Comparison of ENCODE assay signal across 8 cellular contexts in the genomic region with DNA sequence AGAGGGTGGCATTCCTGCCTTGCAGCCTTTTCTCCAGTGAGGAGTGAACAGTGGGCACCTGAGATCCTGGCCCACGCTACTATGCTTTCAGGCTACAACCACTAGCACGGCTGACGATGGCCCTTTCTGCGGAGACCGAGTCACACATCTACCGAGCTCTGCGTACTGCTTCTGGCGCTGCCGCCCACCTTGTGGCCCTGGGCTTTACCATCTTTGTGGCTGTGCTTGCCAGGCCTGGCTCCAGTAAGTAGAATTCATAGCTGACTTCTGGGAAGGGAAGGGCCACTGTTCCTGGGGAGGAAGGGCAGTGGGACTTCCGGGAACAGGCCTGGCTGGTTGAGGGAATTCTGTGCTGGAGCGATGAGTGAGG. TPM values are rescaled to one million over a fixed set of nuclear protein-coding genes. Genes with fewer than 3 reads are reported as not detected.
DNase-seq lines count a peak whose midpoint lies in the region; ATAC-seq and TF ChIP-seq lines count a peak whose summit lies in the region.

No MANE protein-coding gene starts in this region.

- H3K9me3 ChIP-seq in MG63: no peaks in the 10 kb centered on the region
- H3K9me3 ChIP-seq in ectodermal cell (ENCODE audit: control insufficient read depth, low read length): no peaks in the 10 kb centered on the region

- ATAC-seq in GM18907 (IDR thresholded peaks at IDR 0.05; ENCODE audit: unreplicated experiment): no peak

- H3K4me3 ChIP-seq in MG63: peak overlapping the region; percentile 93
- H3K4me3 ChIP-seq in ectodermal cell (ENCODE audit: insufficient read depth, low read depth, low read length): peak overlapping the region; percentile 67

- TF ChIP-seq CTCF in C4-2B (conservative IDR thresholded peaks at IDR 0.05) (no peak), neural crest cell (conservative IDR thresholded peaks at IDR 0.05) (no peak)

- H3K27me3 ChIP-seq in MG63 (no peaks in the 10 kb centered on the region), ectodermal cell (ENCODE audit: control insufficient read depth, insufficient read depth, low read length, poor library complexity, severe bottlenecking) (peaks cover 5% of the 10 kb centered on the region)

- no peaks in the 10 kb centered on the region for H3K36me3 Mint-ChIP-seq in neural crest cell (ENCODE audit: low read depth)

- peak overlapping the region; percentile 99 for H3K4me3 Mint-ChIP-seq in neural crest cell

- 83 to 86% methylated on average over 11 of the region's 11 CpGs for WGBS in ectodermal cell, 2 experiments

- H3K4me1 ChIP-seq in ectodermal cell (ENCODE audit: control insufficient read depth, insufficient read depth, low read length): peaks cover 3% of the 10 kb centered on the region

- no peak overlapping the region for H3K27ac Mint-ChIP-seq in neural crest cell (ENCODE audit: unreplicated experiment)

- peak overlapping the region; percentile 87 for H3K27ac ChIP-seq in C4-2B
- no peak overlapping the region for H3K27ac ChIP-seq in ectodermal cell (ENCODE audit: insufficient read depth, low read depth, low read length, poor library complexity, severe bottlenecking)

- peaks cover 33% of the 10 kb centered on the region for H3K4me1 Mint-ChIP-seq in neural crest cell

- peaks cover 24% of the 10 kb centered on the region for H3K36me3 ChIP-seq in MG63
- H3K36me3 ChIP-seq in ectodermal cell (ENCODE audit: control insufficient read depth, insufficient read depth, low read length): peaks cover 11% of the 10 kb centered on the region

- H3K9me3 Mint-ChIP-seq in neural crest cell: no peaks in the 10 kb centered on the region

- H3K27me3 Mint-ChIP-seq in neural crest cell (ENCODE audit: low read depth): peaks cover 3% of the 10 kb centered on the region

- DNase-seq in MG63 (no peak), neural crest cell (ENCODE audit: low read depth, low spot score) (no peak), nucleus accumbens (lab: John Stamatoyannopoulos, UW) (no peak), NCI-H146 (lab: John Stamatoyannopoulos, UW) (no peak)
- no peak for DNase-seq in activated effector memory CD4-positive, alpha-beta T cell treated with Interleukin-2 at 50 U/mL for 16 hours

RNA-seq across cellular contexts. Expression of a gene that starts 0.6 kb away (rescaled TPM):
- 21.9 and 35.5 TPM in 2 replicates for total RNA-seq in MG63 (2014; rRNA removed; shearing (Covaris generic); ENCODE audit: low replicate concordance)
- 12.2 TPM for polyA plus RNA-seq in ectodermal cell (2013, experiment 1 of 4)
- polyA plus RNA-seq in ectodermal cell (2013, experiment 2 of 4): 15.1 TPM
- polyA plus RNA-seq in ectodermal cell (2013, experiment 3 of 4): 13.3 TPM
- polyA plus RNA-seq in ectodermal cell (2013, experiment 4 of 4): 14.4 TPM
- total RNA-seq in neural crest cell: 11.7 and 12.8 TPM in 2 replicates

RNA-seq across cellular contexts. Expression of a gene that starts 0.7 kb away (rescaled TPM):
- total RNA-seq in MG63 (2014; rRNA removed; shearing (Covaris generic); ENCODE audit: low replicate concordance): 14.3 and 16.0 TPM in 2 replicates
- polyA plus RNA-seq in ectodermal cell (2013, experiment 1 of 4): 30.4 TPM
- polyA plus RNA-seq in ectodermal cell (2013, experiment 2 of 4): 28.8 TPM
- polyA plus RNA-seq in ectodermal cell (2013, experiment 3 of 4): 36.7 TPM
- 31.7 TPM for polyA plus RNA-seq in ectodermal cell (2013, experiment 4 of 4)
- 29.7 and 30.6 TPM in 2 replicates for total RNA-seq in neural crest cell

RNA-seq across cellular contexts. Expression of a gene that starts 5.8 kb away (rescaled TPM):
- total RNA-seq in MG63 (2014; rRNA removed; shearing (Covaris generic); ENCODE audit: low replicate concordance): 0.43 TPM in 1 of 2 replicates, not detected in the other
- polyA plus RNA-seq in ectodermal cell (2013, experiment 1 of 4): 3.7 TPM
- 2.0 TPM for polyA plus RNA-seq in ectodermal cell (2013, experiment 2 of 4)
- polyA plus RNA-seq in ectodermal cell (2013, experiment 3 of 4): 1.4 TPM
- polyA plus RNA-seq in ectodermal cell (2013, experiment 4 of 4): 3.9 TPM
- 2.3 and 2.5 TPM in 2 replicates for total RNA-seq in neural crest cell

RNA-seq across cellular contexts. Expression of a gene that starts 8.0 kb away (rescaled TPM):
- 18.7 and 24.1 TPM in 2 replicates for total RNA-seq in MG63 (2014; rRNA removed; shearing (Covaris generic); ENCODE audit: low replicate concordance)
- 25.8 TPM for polyA plus RNA-seq in ectodermal cell (2013, experiment 1 of 4)
- 29.5 TPM for polyA plus RNA-seq in ectodermal cell (2013, experiment 2 of 4)
- polyA plus RNA-seq in ectodermal cell (2013, experiment 3 of 4): 25.7 TPM
- 29.0 TPM for polyA plus RNA-seq in ectodermal cell (2013, experiment 4 of 4)
- total RNA-seq in neural crest cell: 37.8 and 39.2 TPM in 2 replicates

RNA-seq across cellular contexts. Expression of a gene that starts 10.7 kb away (rescaled TPM):
- 17.5 and 42.0 TPM in 2 replicates for total RNA-seq in MG63 (2014; rRNA removed; shearing (Covaris generic); ENCODE audit: low replicate concordance)
- polyA plus RNA-seq in ectodermal cell (2013, experiment 1 of 4): 15.4 TPM
- 12.1 TPM for polyA plus RNA-seq in ectodermal cell (2013, experiment 2 of 4)
- 12.7 TPM for polyA plus RNA-seq in ectodermal cell (2013, experiment 3 of 4)
- polyA plus RNA-seq in ectodermal cell (2013, experiment 4 of 4): 12.2 TPM
- 15.1 and 16.8 TPM in 2 replicates for total RNA-seq in neural crest cell
